In the genomic region with DNA sequence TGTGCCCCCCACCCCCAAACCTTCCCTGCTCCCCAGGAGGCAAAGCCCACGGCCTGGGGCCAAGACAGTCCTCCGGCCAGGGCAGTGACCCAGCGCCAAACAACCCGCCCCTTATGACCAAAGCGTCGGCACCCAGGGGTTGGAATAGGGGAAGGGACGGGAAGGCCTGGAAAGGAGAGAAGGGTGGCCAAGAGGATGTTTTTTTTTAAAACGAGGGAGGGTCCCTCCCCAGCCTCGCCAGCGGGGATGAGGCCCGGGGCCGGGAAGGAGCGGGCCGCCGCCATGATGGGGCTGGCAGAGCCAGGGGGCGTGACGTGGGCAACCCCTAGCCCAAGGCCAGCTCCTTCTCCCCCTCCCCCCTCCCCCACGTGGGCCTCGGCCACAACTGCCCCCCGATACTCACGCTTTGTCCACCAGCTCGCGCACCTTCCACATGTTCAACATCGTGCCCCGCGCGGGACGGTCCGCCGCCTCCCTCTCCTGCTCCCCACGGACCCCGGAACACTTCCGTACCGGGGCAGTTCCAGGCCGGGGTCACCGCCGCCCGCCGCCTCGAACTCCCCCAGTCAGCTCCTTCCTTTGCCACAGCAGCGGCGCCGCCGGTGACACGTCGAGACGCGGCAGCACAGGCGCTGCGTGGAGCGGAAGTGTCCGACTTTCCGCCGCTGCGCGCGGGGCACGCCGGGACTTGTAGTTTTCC, we compare ENCODE assay signal across 8 cellular contexts. TPM values are rescaled to one million over a fixed set of nuclear protein-coding genes. Genes with fewer than 3 reads are reported as not detected.
DNase-seq lines count a peak whose midpoint lies in the region; ATAC-seq, FAIRE-seq and TF ChIP-seq lines count a peak whose summit lies in the region.

A gene (minus strand): TSS at position 619 of the 700 bp plus-strand sequence. CDS start 175 bp downstream, at position 444.

- no peak for TF ChIP-seq CTCF in HCT116 (IDR thresholded peaks at IDR 0.05 in 2 of 3, conservative IDR thresholded peaks at IDR 0.05 in 1 of 3; ENCODE audit: borderline replicate concordance in 1 of 3, insufficient read depth in 1 of 3, low read depth in 2 of 3, low read length in 2 of 3)

- peaks cover 9% of the 10 kb centered on the region for H3K36me3 Mint-ChIP-seq in activated naive CD4-positive, alpha-beta T cell treated with anti-CD3 and anti-CD28 coated beads, Interleukin-2, amount 50 U/mL, for 24 hours

- peak; percentile 70 for DNase-seq in HCT116 (ENCODE audit: low read depth, low spot score)
- peak; percentile 95 for DNase-seq in NAMALWA (ENCODE audit: low spot score)
- DNase-seq in germinal center (ENCODE audit: low spot score), result peak; percentile 87
- DNase-seq in nucleus accumbens (lab: John Stamatoyannopoulos, UW), result peak; percentile 36 to 94 (median 82)
- DNase-seq in superior temporal gyrus (ENCODE audit: extremely low spot score), result peak; percentile 94

- TSS peak; percentile 47 for BruUV-seq in HCT116 (replicated peaks; lab: Mats Ljungman, UMichigan)

- H3K4me1 Mint-ChIP-seq in activated naive CD4-positive, alpha-beta T cell treated with anti-CD3 and anti-CD28 coated beads, Interleukin-2, amount 50 U/mL, for 24 hours, result peaks cover 78% of the 10 kb centered on the region

- H3K27me3 Mint-ChIP-seq in activated naive CD4-positive, alpha-beta T cell treated with anti-CD3 and anti-CD28 coated beads, Interleukin-2, amount 50 U/mL, for 24 hours, result no peaks in the 10 kb centered on the region

- no peaks in the 10 kb centered on the region for H3K27me3 ChIP-seq in HCT116 (ENCODE audit: insufficient read depth, low read length)

- H3K4me3 ChIP-seq in HCT116 (replicated peaks in 1 of 2; ENCODE audit: low read depth in 1 of 2, low read length in 2 of 2), result peak within 1 kb of the TSS; percentile 82 to 99

- CTCF ChIA-PET in HCT116 (lab: Charles Lee), result interaction anchor here (0.6 to 1.4 kb wide), 4 partner anchors 13 to 91 kb away, joined by 3 to 4 read pairs (median 4); no protein-coding TSS in a partner anchor

- H4K20me1 ChIP-seq in HCT116 (ENCODE audit: insufficient read depth), result peaks cover 10% of the 10 kb centered on the region; the same call in 1 of the 2 replicates

- peaks cover 52% of the 10 kb centered on the region for H3K79me2 ChIP-seq in HCT116 (ENCODE audit: insufficient read depth, low read length)

- no peaks in the 10 kb centered on the region for H3K9me3 Mint-ChIP-seq in activated naive CD4-positive, alpha-beta T cell treated with anti-CD3 and anti-CD28 coated beads, Interleukin-2, amount 50 U/mL, for 24 hours

- peaks cover 3 to 14% of the 10 kb centered on the region in 2 experiments; a peak in 3 of 4 replicates for H3K4me1 ChIP-seq in HCT116 (ENCODE audit: control insufficient read depth in 1 of 2, insufficient read depth in 2 of 2, low read length in 2 of 2)

- peak; percentile 65 for FAIRE-seq in G401.6 (lab: Jason Lieb, UNC)

- H3K9ac ChIP-seq in HCT116 (ENCODE audit: low read length), result peak within 1 kb of the TSS; percentile 83

- H2AFZ ChIP-seq in HCT116 (ENCODE audit: low read depth, low read length, poor library complexity, severe bottlenecking), result peak within 1 kb of the TSS; percentile 91

- no peaks in the 10 kb centered on the region for H3K9me3 ChIP-seq in HCT116 (ENCODE audit: control insufficient read depth in 1 of 2, insufficient read depth in 1 of 2, low read depth in 1 of 2, low read length in 2 of 2)

- intact Hi-C loops in HCT116 (cut with micrococcal nuclease), result no loop called here

- no peak for TF ChIP-seq RAD21 in HCT116 (IDR thresholded peaks at IDR 0.05; ENCODE audit: low read depth)

- peak within 1 kb of the TSS; percentile 46; the same call in 1 of the 2 replicates for H3K27ac ChIP-seq in HCT116 (ENCODE audit: low read depth, low read length)

- peak within 1 kb of the TSS; percentile 92 for H3K4me3 Mint-ChIP-seq in activated naive CD4-positive, alpha-beta T cell treated with anti-CD3 and anti-CD28 coated beads, Interleukin-2, amount 50 U/mL, for 24 hours

- ATAC-seq in HCT116 (peak; percentile 94), SK-N-SH treated with all-trans-retinoic acid at 6 μM for 48 hours (peak; percentile 97)

- no peaks in the 10 kb centered on the region for H3K36me3 ChIP-seq in HCT116 (ENCODE audit: control insufficient read depth in 1 of 2, insufficient read depth in 2 of 2, low read length in 2 of 2)

- RAD21 ChIA-PET in HCT116 (lab: Charles Lee; ENCODE audit: low non-redundant PET in 1 of 2, low total read pairs in 2 of 2, uncharacterized antibody in 2 of 2, unreplicated experiment in 2 of 2), result no interaction called here

- POLR2A ChIA-PET in HCT116 (lab: Charles Lee), result interaction anchor here (0.6 to 1.1 kb wide), 2 partner anchors 55 to 597 kb away, joined by 3 to 4 read pairs; no protein-coding TSS in a partner anchor

- peak; percentile 47 for TF ChIP-seq POLR2A in HCT116 (IDR thresholded peaks at IDR 0.05; ENCODE audit: borderline replicate concordance, extremely low read depth, insufficient read depth, insufficient read length)

- H3K9me2 ChIP-seq in HCT116 (ENCODE audit: insufficient read depth), result no peaks in the 10 kb centered on the region

- peak within 1 kb of the TSS; percentile 80 for H3K4me2 ChIP-seq in HCT116 (ENCODE audit: low read length)

- peak within 1 kb of the TSS; percentile 99 for H3K27ac Mint-ChIP-seq in activated naive CD4-positive, alpha-beta T cell treated with anti-CD3 and anti-CD28 coated beads, Interleukin-2, amount 50 U/mL, for 24 hours

TF ChIP-seq in HCT116, 20 proteins besides CTCF, POLR2A, EP300 and RAD21:
- TF ChIP-seq YY1 (IDR thresholded peaks at IDR 0.05; ENCODE audit: extremely low read depth, insufficient replicate concordance, low read depth, low read length) (peak; percentile 41), ZFX (IDR thresholded peaks at IDR 0.05) (peak; percentile 76), SP1 (IDR thresholded peaks at IDR 0.05; ENCODE audit: low read depth) (no peak; the same call in 1 of the 2 replicates), SIN3A (IDR thresholded peaks at IDR 0.05; ENCODE audit: low read depth) (peak; percentile 69; the same call in 1 of the 2 replicates), ELF1 (IDR thresholded peaks at IDR 0.05; ENCODE audit: borderline replicate concordance, low read depth) (peak; percentile 85), TCF7L2 (IDR thresholded peaks at IDR 0.05; ENCODE audit: borderline replicate concordance, extremely low read depth, insufficient read depth, insufficient read length) (peak; percentile 44), CBX3 (IDR thresholded peaks at IDR 0.05; ENCODE audit: low read depth) (0 out of 2 replicates have a peak, but pooled peaks have one; percentile 25), JUND (IDR thresholded peaks at IDR 0.05) (no peak), POLR2AphosphoS5 (IDR thresholded peaks at IDR 0.05; ENCODE audit: low read depth, low read length) (peak; percentile 84)
- TF ChIP-seq, protein P1, sequence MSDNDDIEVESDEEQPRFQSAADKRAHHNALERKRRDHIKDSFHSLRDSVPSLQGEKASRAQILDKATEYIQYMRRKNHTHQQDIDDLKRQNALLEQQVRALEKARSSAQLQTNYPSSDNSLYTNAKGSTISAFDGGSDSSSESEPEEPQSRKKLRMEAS (IDR thresholded peaks at IDR 0.05), result peak; percentile 77; the same call in 1 of the 2 replicates

TF ChIP-seq in SK-N-SH treated with all-trans-retinoic acid at 6 μM for 48 hours, 23 proteins besides CTCF, POLR2A, EP300 and RAD21 (continues in another document):
- no peak for TF ChIP-seq SNAI2 (CRISPR knock-in tag; IDR thresholded peaks at IDR 0.05)
- TF ChIP-seq, protein P2, sequence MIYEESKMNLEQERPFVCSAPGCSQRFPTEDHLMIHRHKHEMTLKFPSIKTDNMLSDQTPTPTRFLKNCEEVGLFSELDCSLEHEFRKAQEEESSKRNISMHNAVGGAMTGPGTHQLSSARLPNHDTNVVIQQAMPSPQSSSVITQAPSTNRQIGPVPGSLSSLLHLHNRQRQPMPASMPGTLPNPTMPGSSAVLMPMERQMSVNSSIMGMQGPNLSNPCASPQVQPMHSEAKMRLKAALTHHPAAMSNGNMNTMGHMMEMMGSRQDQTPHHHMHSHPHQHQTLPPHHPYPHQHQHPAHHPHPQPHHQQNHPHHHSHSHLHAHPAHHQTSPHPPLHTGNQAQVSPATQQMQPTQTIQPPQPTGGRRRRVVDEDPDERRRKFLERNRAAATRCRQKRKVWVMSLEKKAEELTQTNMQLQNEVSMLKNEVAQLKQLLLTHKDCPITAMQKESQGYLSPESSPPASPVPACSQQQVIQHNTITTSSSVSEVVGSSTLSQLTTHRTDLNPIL (CRISPR knock-in tag; IDR thresholded peaks at IDR 0.05; ENCODE audit: low read depth), result no peak
- TF ChIP-seq GLIS3 (CRISPR knock-in tag; IDR thresholded peaks at IDR 0.05), result no peak
- TF ChIP-seq ZFP30 (CRISPR knock-in tag; IDR thresholded peaks at IDR 0.05), result no peak
- TF ChIP-seq, protein P3, sequence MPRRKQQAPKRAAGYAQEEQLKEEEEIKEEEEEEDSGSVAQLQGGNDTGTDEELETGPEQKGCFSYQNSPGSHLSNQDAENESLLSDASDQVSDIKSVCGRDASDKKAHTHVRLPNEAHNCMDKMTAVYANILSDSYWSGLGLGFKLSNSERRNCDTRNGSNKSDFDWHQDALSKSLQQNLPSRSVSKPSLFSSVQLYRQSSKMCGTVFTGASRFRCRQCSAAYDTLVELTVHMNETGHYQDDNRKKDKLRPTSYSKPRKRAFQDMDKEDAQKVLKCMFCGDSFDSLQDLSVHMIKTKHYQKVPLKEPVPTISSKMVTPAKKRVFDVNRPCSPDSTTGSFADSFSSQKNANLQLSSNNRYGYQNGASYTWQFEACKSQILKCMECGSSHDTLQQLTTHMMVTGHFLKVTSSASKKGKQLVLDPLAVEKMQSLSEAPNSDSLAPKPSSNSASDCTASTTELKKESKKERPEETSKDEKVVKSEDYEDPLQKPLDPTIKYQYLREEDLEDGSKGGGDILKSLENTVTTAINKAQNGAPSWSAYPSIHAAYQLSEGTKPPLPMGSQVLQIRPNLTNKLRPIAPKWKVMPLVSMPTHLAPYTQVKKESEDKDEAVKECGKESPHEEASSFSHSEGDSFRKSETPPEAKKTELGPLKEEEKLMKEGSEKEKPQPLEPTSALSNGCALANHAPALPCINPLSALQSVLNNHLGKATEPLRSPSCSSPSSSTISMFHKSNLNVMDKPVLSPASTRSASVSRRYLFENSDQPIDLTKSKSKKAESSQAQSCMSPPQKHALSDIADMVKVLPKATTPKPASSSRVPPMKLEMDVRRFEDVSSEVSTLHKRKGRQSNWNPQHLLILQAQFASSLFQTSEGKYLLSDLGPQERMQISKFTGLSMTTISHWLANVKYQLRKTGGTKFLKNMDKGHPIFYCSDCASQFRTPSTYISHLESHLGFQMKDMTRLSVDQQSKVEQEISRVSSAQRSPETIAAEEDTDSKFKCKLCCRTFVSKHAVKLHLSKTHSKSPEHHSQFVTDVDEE (CRISPR knock-in tag; IDR thresholded peaks at IDR 0.05), result no peak
- no peak for TF ChIP-seq ISL1 (CRISPR knock-in tag; IDR thresholded peaks at IDR 0.05)
- TF ChIP-seq ARNTL (CRISPR knock-in tag; IDR thresholded peaks at IDR 0.05; ENCODE audit: borderline replicate concordance, low read depth), result no peak
- no peak for TF ChIP-seq ZNF8 (CRISPR knock-in tag; IDR thresholded peaks at IDR 0.05)

RNA-seq across cellular contexts. Expression of the gene that starts here (rescaled TPM):
- total RNA-seq in HCT116 (2021; ENCODE audit: unreplicated experiment), result 69.2 TPM
- 58.9 and 70.1 TPM in 2 replicates for polyA plus RNA-seq in HCT116 (2012)

Comparison
In these comparisons a context has a peak if more than half of its experiments do, and no peak if none do; other contexts are left out.
1. Peak in every context shown above with its lines: DNase-seq, ATAC-seq, H3K4me3 ChIP-seq and H3K27ac ChIP-seq.